ENCODE assay signal across 8 cellular contexts in genomic region chr5:172005708-172006377, GRCh38. TPM values are rescaled to one million over a fixed set of nuclear protein-coding genes. Genes with fewer than 3 reads are reported as not detected.
A peak's percentile ranks its signal among the peaks of the same experiment; 100 is the strongest.
DNase-seq lines count a peak whose midpoint lies in the region; ATAC-seq and TF ChIP-seq lines count a peak whose summit lies in the region.

No MANE protein-coding gene starts in this region.

- H3K4me1 ChIP-seq in BE2C (peaks cover 9% of the 10 kb centered on the region), Karpas-422 (ENCODE audit: low read length) (peaks cover 48% of the 10 kb centered on the region), esophagus muscularis mucosa (peaks cover 52 to 61% (median 53%) of the 10 kb centered on the region in 4 donors), upper lobe of left lung (peaks cover 39 to 56% (median 45%) of the 10 kb centered on the region in 4 donors)

- H3K79me2 ChIP-seq in Karpas-422 (ENCODE audit: low read length) = peaks cover 62% of the 10 kb centered on the region

- ATAC-seq in GM19463 (IDR thresholded peaks at IDR 0.05; ENCODE audit: unreplicated experiment) = peak; percentile 1
- peak in 1 of 2 donors; percentile 2 for ATAC-seq in naive thymus-derived CD8-positive, alpha-beta T cell
- ATAC-seq in upper lobe of left lung (ENCODE audit: low FRiP score in 2 of 2) = peak; percentile 26 to 59

- peak overlapping the region; percentile 91 to 100 (median 96) for H3K4me3 Mint-ChIP-seq in naive thymus-derived CD8-positive, alpha-beta T cell

- H3K36me3 Mint-ChIP-seq in naive thymus-derived CD8-positive, alpha-beta T cell = no peaks in the 10 kb centered on the region

- H3K4me1 Mint-ChIP-seq in naive thymus-derived CD8-positive, alpha-beta T cell = peaks cover 40 to 60% (median 58%) of the 10 kb centered on the region in 4 donors

- H3K36me3 ChIP-seq in BE2C (no peaks in the 10 kb centered on the region), Karpas-422 (ENCODE audit: insufficient read depth, low read length) (peaks cover 5% of the 10 kb centered on the region; the same call in 1 of the 2 replicates), esophagus muscularis mucosa (no peaks in the 10 kb centered on the region), upper lobe of left lung (no peaks in the 10 kb centered on the region)

- 1% methylated on average over 30 of the region's 38 CpGs for WGBS in esophagus muscularis mucosa
- 1% methylated on average over 35 to 38 of the region's 38 CpGs for WGBS in upper lobe of left lung, 2 donors

- H3K9me2 ChIP-seq in Karpas-422 (replicated peaks; ENCODE audit: insufficient read depth, low read length) = no peaks in the 10 kb centered on the region

- TF ChIP-seq EP300 in esophagus muscularis mucosa (IDR thresholded peaks at IDR 0.05) (no peak), upper lobe of left lung (IDR thresholded peaks at IDR 0.05) (no peak)

- H3K4me2 ChIP-seq in Karpas-422 (ENCODE audit: low read depth, low read length, poor library complexity, severe bottlenecking) = peak overlapping the region; percentile 90

- H3K4me3 ChIP-seq in BE2C (ENCODE audit: low read depth, low read length) (peak overlapping the region; percentile 73), Karpas-422 (ENCODE audit: low read length) (peak overlapping the region; percentile 83), esophagus muscularis mucosa (peak overlapping the region; percentile 89 to 97 (median 92)), upper lobe of left lung (peak overlapping the region; percentile 70 to 78 (median 73))

- DNase-seq in BE2C (peak; percentile 22), Karpas-422 (peak; percentile 68), esophagus muscularis mucosa (ENCODE audit: extremely low spot score) (no peak), upper lobe of left lung (peak in 1 of 2 donors; percentile 45), LoVo (ENCODE audit: low spot score) (no peak)
- DNase-seq in activated T-cell treated with anti-CD3 and anti-CD28 coated beads, Interleukin-2, amount 50 U/mL, for 48 hours = peak; percentile 57 to 63
- peak in 4 of 10 donors; percentile 13 to 26 (median 18) for DNase-seq in naive thymus-derived CD8-positive, alpha-beta T cell

- H3K27ac ChIP-seq in Karpas-422 (ENCODE audit: low read length) (peak overlapping the region; percentile 71), esophagus muscularis mucosa (replicated peaks in 1 of 4) (peak overlapping the region; percentile 91 to 98 (median 96)), upper lobe of left lung (peak overlapping the region; percentile 96 to 98 (median 98))

- H3K27me3 Mint-ChIP-seq in naive thymus-derived CD8-positive, alpha-beta T cell = no peaks in the 10 kb centered on the region

- no peak overlapping the region for H2AFZ ChIP-seq in Karpas-422 (ENCODE audit: low read length)

- intact Hi-C loops in esophagus muscularis mucosa (cut with DNase I) = loop anchor here (5.0 kb wide), 1 partner anchor 181 kb away; the partner anchor contains the start of gene STK10

- H3K27me3 ChIP-seq in BE2C (no peaks in the 10 kb centered on the region), Karpas-422 (ENCODE audit: low read length) (no peaks in the 10 kb centered on the region), esophagus muscularis mucosa (no peaks in the 10 kb centered on the region), upper lobe of left lung (no peaks in the 10 kb centered on the region)

- H3K9ac ChIP-seq in Karpas-422 (ENCODE audit: low read length) = peak overlapping the region; percentile 78

- H3K27ac Mint-ChIP-seq in naive thymus-derived CD8-positive, alpha-beta T cell = peak overlapping the region; percentile 82 to 100 (median 96)

- no peak for TF ChIP-seq POLR2A in esophagus muscularis mucosa (IDR thresholded peaks at IDR 0.05; ENCODE audit: low read depth)
- no peak for TF ChIP-seq POLR2A in upper lobe of left lung (IDR thresholded peaks at IDR 0.05)

- H3K9me3 Mint-ChIP-seq in naive thymus-derived CD8-positive, alpha-beta T cell = no peaks in the 10 kb centered on the region

- H4K20me1 ChIP-seq in Karpas-422 (ENCODE audit: insufficient read depth, low read depth, low read length) = peaks cover 17% of the 10 kb centered on the region

- POLR2A ChIA-PET in naive thymus-derived CD8-positive, alpha-beta T cell (lab: Charles Lee) = interaction anchor here (0.6 to 3.7 kb wide), 20 partner anchors 8 to 618 kb away, joined by 3 to 43 read pairs (median 6); partner anchors contain the start of genes NPM1 and STK10

- H3K9me3 ChIP-seq in BE2C (no peaks in the 10 kb centered on the region), Karpas-422 (ENCODE audit: low read length) (no peaks in the 10 kb centered on the region), esophagus muscularis mucosa (no peaks in the 10 kb centered on the region), upper lobe of left lung (no peaks in the 10 kb centered on the region)

- TF ChIP-seq CTCF in BE2C (IDR thresholded peaks at IDR 0.05; ENCODE audit: low read depth, low read length) = no peak
- TF ChIP-seq CTCF in esophagus muscularis mucosa (IDR thresholded peaks at IDR 0.05) = no peak
- TF ChIP-seq CTCF in upper lobe of left lung (IDR thresholded peaks at IDR 0.05) = no peak

RNA-seq across cellular contexts. Expression of gene FBXW11, which starts 0.6 kb away (rescaled TPM):
- 44.8 TPM for polyA plus RNA-seq in BE2C (2012; ENCODE audit: insufficient read depth, insufficient read length, low read depth)
- total RNA-seq in Karpas-422 (2014; rRNA removed; shearing (Covaris generic); ENCODE audit: low replicate concordance) = 52.3 and 72.9 TPM in 2 replicates
- 10 to 100 TPM; 60.8 to 75.6 (median 66.3) TPM for total RNA-seq in esophagus muscularis mucosa
- 10 to 100 TPM; 36.9 to 39.5 TPM for total RNA-seq in naive thymus-derived CD8-positive, alpha-beta T cell
- 10 to 100 TPM; 13.5 to 18.3 (median 16.2) TPM for polyA plus RNA-seq in naive thymus-derived CD8-positive, alpha-beta T cell
- total RNA-seq in upper lobe of left lung = 10 to 100 TPM; 37.2 to 80.0 (median 48.9) TPM

Comparison
In these comparisons a context has a peak if more than half of its experiments do, and no peak if none do; other contexts are left out.
1. DNase-seq: peak in BE2C (single experiment), Karpas-422 (single experiment) and activated T-cell treated with anti-CD3 and anti-CD28 coated beads, Interleukin-2, amount 50 U/mL, for 48 hours (2 of 2); none in esophagus muscularis mucosa (single experiment) and LoVo (single experiment).
2. Peak in every context shown above with its lines, with median percentiles within 50 percentile points of each other: H3K4me3 ChIP-seq and H3K27ac ChIP-seq.